Comparison of ENCODE assay signal across 19 cellular contexts in genomic region chrX:3393168-3393567, GRCh38. TPM values are rescaled to one million over a fixed set of nuclear protein-coding genes. Genes with fewer than 3 reads are reported as not detected.
DNase-seq lines count a peak whose midpoint lies in the region; ATAC-seq, FAIRE-seq and TF ChIP-seq lines count a peak whose summit lies in the region.
"Had no signal": no experiment of that assay in that cellular context is flagged by ENCODE, and none has a peak within 500 bp of the region (broad histone marks: within the 10 kb centered on the region; RNA-seq: fewer than 3 reads in every experiment).

No MANE protein-coding gene starts in this region.

- H3K27ac ChIP-seq in endodermal cell (ENCODE audit: low read depth, low read length) = no peak overlapping the region
- H3K27ac ChIP-seq in osteoblast (ENCODE audit: low read depth, low read length) = peak overlapping the region; percentile 45
- no peak overlapping the region for H3K27ac ChIP-seq in stomach
- H3K27ac ChIP-seq: HL-60, PC-9 had no signal

- peaks cover 6% of the 10 kb centered on the region for H3K9me3 Mint-ChIP-seq in endodermal cell

- no peaks in the 10 kb centered on the region for H3K4me1 ChIP-seq in endodermal cell (ENCODE audit: control insufficient read depth, insufficient read depth, low read length)
- peaks cover 7% of the 10 kb centered on the region for H3K4me1 ChIP-seq in osteoblast (ENCODE audit: insufficient read depth, low read length)
- H3K4me1 ChIP-seq in stomach = no peaks in the 10 kb centered on the region

- no peaks in the 10 kb centered on the region for H3K36me3 ChIP-seq in endodermal cell (ENCODE audit: control insufficient read depth, insufficient read depth, low read length)
- no peaks in the 10 kb centered on the region for H3K36me3 ChIP-seq in osteoblast (ENCODE audit: insufficient read depth, low read length)
- H3K36me3 ChIP-seq in stomach = no peaks in the 10 kb centered on the region

- peak overlapping the region; percentile 61 for H3K9ac ChIP-seq in endodermal cell (ENCODE audit: extremely low read depth, low read length, poor library complexity, severe bottlenecking)

- peaks cover 11% of the 10 kb centered on the region for H3K4me1 Mint-ChIP-seq in endodermal cell

- no peaks in the 10 kb centered on the region for H4K20me1 ChIP-seq in osteoblast (ENCODE audit: insufficient read depth, low read length)

- DNase-seq in HTR-8/SVneo (ENCODE audit: insufficient read length, low spot score) (peak; percentile 3), endodermal cell (no peak), osteoblast (ENCODE audit: insufficient read length, low spot score, missing footprints) (no peak), HEK293T (ENCODE audit: extremely low spot score) (no peak), stomach (no peak), sciatic nerve (ENCODE audit: low spot score) (no peak)
- no peak for DNase-seq in activated CD8-positive, alpha-beta memory T cell treated with anti-CD3 and anti-CD28 coated beads, Interleukin-2, amount 50 U/mL, for 48 hours
- DNase-seq: ACHN, C1 segment of cervical spinal cord, DMS79 treated with DMSO at 0.1 percent for 48 hours, HCEC 1CT, IMR-90, NCI-H187 treated with DMSO at 0.1 percent for 48 hours, NCI-H2227 treated with DMSO at 0.1 percent for 48 hours, NCI-H524, PC-9 had no signal

- H3K27ac Mint-ChIP-seq in endodermal cell = peak overlapping the region; percentile 56

- no peak for TF ChIP-seq POLR2A in stomach (IDR thresholded peaks at IDR 0.05)

- WGBS in endodermal cell (ENCODE audit: insufficient coverage in 1 of 2, insufficient read length in 1 of 2), 2 experiments = no CpG with 5 or more reads among the region's 1 CpG
- 19 to 58% (median 48%) methylated on average over 1 of the region's 1 CpG for WGBS in stomach, 5 donors

- H3K4me3 ChIP-seq in endodermal cell (ENCODE audit: low read length) (peak overlapping the region; percentile 36), osteoblast (ENCODE audit: insufficient read depth, low read length) (no peak overlapping the region), stomach (no peak overlapping the region)
- H3K4me3 ChIP-seq: PC-9 had no signal

- TF ChIP-seq CTCF in endodermal cell (conservative IDR thresholded peaks at IDR 0.05) (no peak), osteoblast (IDR thresholded peaks at IDR 0.05; ENCODE audit: extremely low read depth, low read depth, low read length) (no peak), stomach (IDR thresholded peaks at IDR 0.05) (no peak)

- H3K9me3 ChIP-seq in endodermal cell (ENCODE audit: control insufficient read depth, low read length) = no peaks in the 10 kb centered on the region
- no peaks in the 10 kb centered on the region for H3K9me3 ChIP-seq in osteoblast (ENCODE audit: low read depth, low read length)
- H3K9me3 ChIP-seq in stomach = no peaks in the 10 kb centered on the region

- H2AFZ ChIP-seq in osteoblast (ENCODE audit: low read length) = no peak overlapping the region
- H2AFZ ChIP-seq: PC-9 had no signal

- no peak for ATAC-seq in sciatic nerve

- H3K79me2 ChIP-seq in osteoblast (ENCODE audit: insufficient read depth, low read length) = no peaks in the 10 kb centered on the region

- CTCF ChIA-PET in HEK293T (lab: Yijun Ruan, JAX) = no interaction called here

- TF ChIP-seq EP300 in stomach (IDR thresholded peaks at IDR 0.05) = no peak

- POLR2A ChIA-PET in HEK293T (lab: Yijun Ruan, JAX) = no interaction called here

- H3K36me3 Mint-ChIP-seq in endodermal cell (ENCODE audit: low read depth) = no peaks in the 10 kb centered on the region

- no peaks in the 10 kb centered on the region for H3K27me3 Mint-ChIP-seq in endodermal cell (ENCODE audit: insufficient read depth)

- no peaks in the 10 kb centered on the region for H3K27me3 ChIP-seq in endodermal cell (ENCODE audit: control insufficient read depth, insufficient read depth, low read length, poor library complexity, severe bottlenecking)
- H3K27me3 ChIP-seq in osteoblast (ENCODE audit: insufficient read depth, low read length) = no peaks in the 10 kb centered on the region
- H3K27me3 ChIP-seq in stomach = no peaks in the 10 kb centered on the region

- intact Hi-C loops in stomach (cut with DNase I; ENCODE audit: low total_unique reads) (no loop called here), sciatic nerve (cut with DNase I) (no loop called here)

- H3K4me2 ChIP-seq in osteoblast (ENCODE audit: insufficient read depth, low read length) = peak overlapping the region; percentile 34
- H3K4me2 ChIP-seq: PC-9 had no signal

- H3K4me3 Mint-ChIP-seq in endodermal cell = no peak overlapping the region

- no peak for FAIRE-seq in HTR-8/SVneo (lab: Jason Lieb, UNC)

TF ChIP-seq in HEK293T, 16 proteins besides CTCF, POLR2A, EP300 and RAD21:
- TF ChIP-seq SP1 (IDR thresholded peaks at IDR 0.05) (no peak), HDGF (IDR thresholded peaks at IDR 0.05; ENCODE audit: borderline replicate concordance) (no peak), CTBP1 (IDR thresholded peaks at IDR 0.05; ENCODE audit: borderline replicate concordance) (no peak), ZNF384 (IDR thresholded peaks at IDR 0.05) (no peak), ELF4 (IDR thresholded peaks at IDR 0.05) (no peak), FOXA1 (IDR thresholded peaks at IDR 0.05) (no peak), NFRKB (IDR thresholded peaks at IDR 0.05) (no peak), FOXK2 (IDR thresholded peaks at IDR 0.05) (no peak), SUZ12 (IDR thresholded peaks at IDR 0.05) (no peak), BHLHE40 (IDR thresholded peaks at IDR 0.05; ENCODE audit: borderline replicate concordance) (no peak), LEF1 (IDR thresholded peaks at IDR 0.05; ENCODE audit: borderline replicate concordance) (no peak), TARDBP (IDR thresholded peaks at IDR 0.05) (no peak), FOXM1 (IDR thresholded peaks at IDR 0.05; ENCODE audit: borderline replicate concordance) (no peak), ARNT (IDR thresholded peaks at IDR 0.05) (no peak), L3MBTL2 (conservative IDR thresholded peaks at IDR 0.05) (no peak)
- TF ChIP-seq, protein P1, sequence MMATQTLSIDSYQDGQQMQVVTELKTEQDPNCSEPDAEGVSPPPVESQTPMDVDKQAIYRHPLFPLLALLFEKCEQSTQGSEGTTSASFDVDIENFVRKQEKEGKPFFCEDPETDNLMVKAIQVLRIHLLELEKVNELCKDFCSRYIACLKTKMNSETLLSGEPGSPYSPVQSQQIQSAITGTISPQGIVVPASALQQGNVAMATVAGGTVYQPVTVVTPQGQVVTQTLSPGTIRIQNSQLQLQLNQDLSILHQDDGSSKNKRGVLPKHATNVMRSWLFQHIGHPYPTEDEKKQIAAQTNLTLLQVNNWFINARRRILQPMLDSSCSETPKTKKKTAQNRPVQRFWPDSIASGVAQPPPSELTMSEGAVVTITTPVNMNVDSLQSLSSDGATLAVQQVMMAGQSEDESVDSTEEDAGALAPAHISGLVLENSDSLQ (IDR thresholded peaks at IDR 0.05) = no peak

RNA-seq across cellular contexts. Expression of gene MXRA5, which starts 46.7 kb away (rescaled TPM):
- 10 to 100 TPM; 14.6 to 40.2 TPM for total RNA-seq in endodermal cell
- 7.8 TPM for polyA plus RNA-seq in endodermal cell (2013, experiment 1 of 2)
- polyA plus RNA-seq in endodermal cell (2013, experiment 2 of 2) = 11.6 TPM
- 20.9 and 27.9 TPM in 2 replicates for total RNA-seq in osteoblast
- total RNA-seq in stomach = 10 to 100 TPM in 3 of 5 donors, 1 to 10 TPM in 1, under 1 TPM in 1; 0.58 to 23.7 (median 10.4) TPM
- 1 to 10 TPM; 1.2 to 1.8 (median 1.8) TPM for polyA plus RNA-seq in stomach
- 2.5 TPM for total RNA-seq in sciatic nerve
- total RNA-seq: G401, HT1080, PC-9 had no signal
